Comparison of ENCODE assay signal across 31 cellular contexts in genomic region chr11:66986178-66986545, GRCh38. TPM values are rescaled to one million over a fixed set of nuclear protein-coding genes. Genes with fewer than 3 reads are reported as not detected.
DNase-seq lines count a peak whose midpoint lies in the region; ATAC-seq and TF ChIP-seq lines count a peak whose summit lies in the region.
"Had no signal": no experiment of that assay in that cellular context is flagged by ENCODE, and none has a peak within 500 bp of the region (broad histone marks: within the 10 kb centered on the region; RNA-seq: fewer than 3 reads in every experiment).

No MANE protein-coding gene starts in this region.

- TF ChIP-seq CTCF in RWPE1 (conservative IDR thresholded peaks at IDR 0.05; ENCODE audit: low read depth) (no peak), gastrocnemius medialis (IDR thresholded peaks at IDR 0.05 in 4 of 5, conservative IDR thresholded peaks at IDR 0.05 in 1 of 5) (no peak)

- POLR2A ChIA-PET in activated CD4-positive, alpha-beta T cell treated with anti-CD3 and anti-CD28 coated beads, Interleukin-2, amount 10 ng/mL, durations not matched to agents 7 days and 5 days (lab: Charles Lee), result no interaction called here
- POLR2A ChIA-PET in RWPE1 (lab: Yijun Ruan, JAX; ENCODE audit: low non-redundant PET), result no interaction called here

- in situ Hi-C loops in gastrocnemius medialis (cut with MboI; ENCODE audit: low sequenced_read_pairs in 4 of 4), result no loop called here

- no peak overlapping the region for H3K4me3 ChIP-seq in gastrocnemius medialis
- H3K4me3 ChIP-seq: dorsolateral prefrontal cortex, K562, MG63 had no signal

- H3K27me3 ChIP-seq in gastrocnemius medialis, result no peaks in the 10 kb centered on the region
- H3K27me3 ChIP-seq: dorsolateral prefrontal cortex, MG63 had no signal

- H3K36me3 Mint-ChIP-seq in activated CD4-positive, alpha-beta T cell treated with anti-CD3 and anti-CD28 coated beads, Interleukin-2, amount 10 ng/mL, durations not matched to agents 7 days and 5 days (ENCODE audit: low read depth), result no peaks in the 10 kb centered on the region
- H3K36me3 Mint-ChIP-seq: stimulated activated memory B cell treated with anti-CD40 and anti-IgM and Interleukin-4, amounts not matched to agents 10 μg/mL and 1 μg/mL and 100 μg/mL, for 72 hours had no signal

- H3K36me3 ChIP-seq in gastrocnemius medialis, result no peaks in the 10 kb centered on the region
- H3K36me3 ChIP-seq: MG63 had no signal

- peak; percentile 19 to 21 for ATAC-seq in gastrocnemius medialis
- no peak for ATAC-seq in HG02973 (IDR thresholded peaks at IDR 0.05; ENCODE audit: unreplicated experiment)
- no peak for ATAC-seq in HG02759 (IDR thresholded peaks at IDR 0.05; ENCODE audit: unreplicated experiment)
- ATAC-seq: K562; naive thymus-derived CD8-positive, alpha-beta T cell; stimulated activated memory B cell treated with anti-CD40 and anti-IgM and Interleukin-4, amounts not matched to agents 10 μg/mL and 1 μg/mL and 100 μg/mL, for 72 hours had no signal

- DNase-seq in activated CD4-positive, alpha-beta T cell treated with anti-CD3 and anti-CD28 coated beads, Interleukin-2, amount 10 ng/mL, durations not matched to agents 7 days and 5 days, result no peak
- DNase-seq in activated CD4-positive, alpha-beta T cell treated with anti-CD3 and anti-CD28 coated beads, Interleukin-2, amount 50 U/mL, for 4 hours, result no peak
- DNase-seq in RWPE1 (ENCODE audit: low spot score) (peak; percentile 61), epithelial cell of prostate (ENCODE audit: low read depth, low spot score) (peak; percentile 18), gastrocnemius medialis (no peak), NCI-H69 (lab: John Stamatoyannopoulos, UW) (no peak)
- DNase-seq: activated CD4-positive, alpha-beta memory T cell treated with anti-CD3 and anti-CD28 coated beads, Interleukin-2, amount 10 ng/mL, durations not matched to agents 7 days and 5 days; activated CD8-positive, alpha-beta memory T cell treated with anti-CD3 and anti-CD28 coated beads, Interleukin-2, amount 50 U/mL, for 48 hours; central memory CD4-positive, alpha-beta T cell; MG63; midbrain; naive thymus-derived CD8-positive, alpha-beta T cell; NCI-H1105 treated with DMSO at 0.1 percent for 48 hours; NCI-H2081; NCI-H2227 treated with DMSO at 0.1 percent for 48 hours; stimulated activated CD4-positive, alpha-beta T cell treated with anti-CD3 and anti-CD28 coated beads, Interleukin-4, amount 100 ng/mL, for 1 hour had no signal

- peak overlapping the region; percentile 85 for H3K27ac ChIP-seq in RWPE1
- H3K27ac ChIP-seq in epithelial cell of prostate, result no peak overlapping the region
- peak overlapping the region in 3 of 4 donors; percentile 41 to 71 (median 41) for H3K27ac ChIP-seq in gastrocnemius medialis

- intact Hi-C loops in gastrocnemius medialis (cut with DNase I; ENCODE audit: low total_unique reads), result no loop called here

- peaks cover 5% of the 10 kb centered on the region for H3K4me1 Mint-ChIP-seq in activated CD4-positive, alpha-beta T cell treated with anti-CD3 and anti-CD28 coated beads, Interleukin-2, amount 10 ng/mL, durations not matched to agents 7 days and 5 days
- H3K4me1 Mint-ChIP-seq: stimulated activated memory B cell treated with anti-CD40 and anti-IgM and Interleukin-4, amounts not matched to agents 10 μg/mL and 1 μg/mL and 100 μg/mL, for 72 hours had no signal

- no peak for TF ChIP-seq POLR2A in gastrocnemius medialis (IDR thresholded peaks at IDR 0.05)

- peaks cover 15% of the 10 kb centered on the region for H3K27me3 Mint-ChIP-seq in activated CD4-positive, alpha-beta T cell treated with anti-CD3 and anti-CD28 coated beads, Interleukin-2, amount 10 ng/mL, durations not matched to agents 7 days and 5 days

- peaks cover 17 to 28% of the 10 kb centered on the region in 2 donors for H3K4me1 ChIP-seq in gastrocnemius medialis

- CTCF ChIA-PET in activated CD4-positive, alpha-beta T cell treated with anti-CD3 and anti-CD28 coated beads, Interleukin-2, amount 10 ng/mL, durations not matched to agents 7 days and 5 days (lab: Charles Lee), result interaction anchor here (1.2 to 1.7 kb wide), 3 partner anchors 11 to 308 kb away, joined by 3 to 6 read pairs (median 3); no protein-coding TSS in a partner anchor
- CTCF ChIA-PET in RWPE1 (lab: Yijun Ruan, JAX), result interaction anchor here (0.6 to 0.8 kb wide), 3 partner anchors 10 to 312 kb away, joined by 3 read pairs; no protein-coding TSS in a partner anchor

- no peaks in the 10 kb centered on the region for H3K9me3 Mint-ChIP-seq in activated CD4-positive, alpha-beta T cell treated with anti-CD3 and anti-CD28 coated beads, Interleukin-2, amount 10 ng/mL, durations not matched to agents 7 days and 5 days
- H3K9me3 Mint-ChIP-seq: activated CD4-positive, alpha-beta memory T cell treated with anti-CD3 and anti-CD28 coated beads, Interleukin-2, amount 10 ng/mL, durations not matched to agents 7 days and 5 days; activated T-helper 2 cell treated with anti-CD3 and anti-CD28 coated beads, Interferon-gamma antibody, Interleukin-2, Interleukin-4, amounts not matched to agents 10 μg/mL and 5 μg/mL and 100 μg/mL, durations not matched to agents 14 hours and 24 hours and 36 hours; stimulated activated memory B cell treated with anti-CD40 and anti-IgM and Interleukin-4, amounts not matched to agents 10 μg/mL and 1 μg/mL and 100 μg/mL, for 72 hours had no signal

- H3K4me3 Mint-ChIP-seq in activated CD4-positive, alpha-beta T cell treated with anti-CD3 and anti-CD28 coated beads, Interleukin-2, amount 10 ng/mL, durations not matched to agents 7 days and 5 days, result no peak overlapping the region
- H3K4me3 Mint-ChIP-seq: activated CD4-positive, alpha-beta memory T cell treated with anti-CD3 and anti-CD28 coated beads, Interleukin-2, amount 10 ng/mL, durations not matched to agents 7 days and 5 days; activated naive CD8-positive, alpha-beta T cell; naive thymus-derived CD8-positive, alpha-beta T cell; stimulated activated memory B cell treated with anti-CD40 and anti-IgM and Interleukin-4, amounts not matched to agents 10 μg/mL and 1 μg/mL and 100 μg/mL, for 72 hours had no signal

- peak overlapping the region; percentile 36 for H3K27ac Mint-ChIP-seq in activated CD4-positive, alpha-beta T cell treated with anti-CD3 and anti-CD28 coated beads, Interleukin-2, amount 10 ng/mL, durations not matched to agents 7 days and 5 days
- H3K27ac Mint-ChIP-seq: activated CD4-positive, alpha-beta memory T cell treated with anti-CD3 and anti-CD28 coated beads, Interleukin-2, amount 10 ng/mL, durations not matched to agents 7 days and 5 days; activated naive CD8-positive, alpha-beta T cell; activated T-helper 2 cell treated with anti-CD3 and anti-CD28 coated beads, Interferon-gamma antibody, Interleukin-2, Interleukin-4, amounts not matched to agents 10 μg/mL and 5 μg/mL and 100 μg/mL, durations not matched to agents 14 hours and 24 hours and 36 hours; stimulated activated memory B cell treated with anti-CD40 and anti-IgM and Interleukin-4, amounts not matched to agents 10 μg/mL and 1 μg/mL and 100 μg/mL, for 72 hours had no signal

- no peaks in the 10 kb centered on the region for H3K9me3 ChIP-seq in gastrocnemius medialis
- H3K9me3 ChIP-seq: MG63 had no signal

RNA-seq across cellular contexts. Expression of gene C11orf86, which starts 11.1 kb away (rescaled TPM):
- not detected for total RNA-seq in activated CD4-positive, alpha-beta T cell treated with anti-CD3 and anti-CD28 coated beads, Interleukin-2, amount 10 ng/mL, durations not matched to agents 7 days and 5 days
- total RNA-seq in gastrocnemius medialis, result not detected
- total RNA-seq: A172; activated CD4-positive, alpha-beta memory T cell treated with anti-CD3 and anti-CD28 coated beads, Interleukin-2, amount 10 ng/mL, durations not matched to agents 7 days and 5 days; activated T-helper 2 cell treated with anti-CD3 and anti-CD28 coated beads, Interferon-gamma antibody, Interleukin-2, Interleukin-4, amounts not matched to agents 10 μg/mL and 5 μg/mL and 100 μg/mL, durations not matched to agents 14 hours and 24 hours and 36 hours; aorta; dorsolateral prefrontal cortex; glomerular endothelial cell; H4; K562; naive thymus-derived CD8-positive, alpha-beta T cell; omental fat pad; SK-MEL-5; T-helper 1 cell treated with Interleukin-12 subunit alpha and Interleukin-12 subunit beta and Interleukin-4 antibody, amounts not matched to agents 30 ng/mL and 1 ng/mL, for 36 hours; ureter had no signal

RNA-seq across cellular contexts. Expression of gene PC, which starts 28.0 kb away (rescaled TPM):
- 10 to 100 TPM in 1 of 2 experiments, 1 to 10 TPM in 1; 8.8 to 10.1 TPM for total RNA-seq in activated CD4-positive, alpha-beta T cell treated with anti-CD3 and anti-CD28 coated beads, Interleukin-2, amount 10 ng/mL, durations not matched to agents 7 days and 5 days
- 10 to 100 TPM; 13.1 to 67.6 (median 32.1) TPM for total RNA-seq in gastrocnemius medialis

RNA-seq across cellular contexts. Expression of gene SYT12, which starts 36.8 kb away (rescaled TPM):
- total RNA-seq in activated CD4-positive, alpha-beta T cell treated with anti-CD3 and anti-CD28 coated beads, Interleukin-2, amount 10 ng/mL, durations not matched to agents 7 days and 5 days, result not detected
- total RNA-seq in gastrocnemius medialis, result under 1 TPM in 2 of 4 donors, not detected in 2; 0.33 to 0.64 TPM
- total RNA-seq: A172; activated CD4-positive, alpha-beta memory T cell treated with anti-CD3 and anti-CD28 coated beads, Interleukin-2, amount 10 ng/mL, durations not matched to agents 7 days and 5 days; activated T-helper 2 cell treated with anti-CD3 and anti-CD28 coated beads, Interferon-gamma antibody, Interleukin-2, Interleukin-4, amounts not matched to agents 10 μg/mL and 5 μg/mL and 100 μg/mL, durations not matched to agents 14 hours and 24 hours and 36 hours; H4; naive thymus-derived CD8-positive, alpha-beta T cell; SK-MEL-5; T-helper 1 cell treated with Interleukin-12 subunit alpha and Interleukin-12 subunit beta and Interleukin-4 antibody, amounts not matched to agents 30 ng/mL and 1 ng/mL, for 36 hours had no signal

Comparison
In these comparisons a context has a peak if more than half of its experiments do, and no peak if none do; other contexts are left out.
1. DNase-seq: peak in RWPE1 (single experiment) and epithelial cell of prostate (single experiment); none in activated CD4-positive, alpha-beta T cell treated with anti-CD3 and anti-CD28 coated beads, Interleukin-2, amount 10 ng/mL, durations not matched to agents 7 days and 5 days (single experiment), activated CD4-positive, alpha-beta T cell treated with anti-CD3 and anti-CD28 coated beads, Interleukin-2, amount 50 U/mL, for 4 hours (0 of 2), gastrocnemius medialis (0 of 2) and NCI-H69 (single experiment).
2. ATAC-seq: peak in gastrocnemius medialis (2 of 2); none in HG02973 (single experiment) and HG02759 (single experiment).